In genomic region chr12:79983969-79984629, GRCh38 we compare ENCODE assay signal across 12 cellular contexts. TPM values are rescaled to one million over a fixed set of nuclear protein-coding genes. Genes with fewer than 3 reads are reported as not detected.
DNase-seq lines count a peak whose midpoint lies in the region; ATAC-seq lines count a peak whose summit lies in the region.
"Had no signal": no experiment of that assay in that cellular context is flagged by ENCODE, and none has a peak within 500 bp of the region (broad histone marks: within the 10 kb centered on the region; RNA-seq: fewer than 3 reads in every experiment).

No MANE protein-coding gene starts in this region.

- no peaks in the 10 kb centered on the region for H3K9me3 ChIP-seq in right cardiac atrium (ENCODE audit: control insufficient read depth, low read length)

- H3K27me3 ChIP-seq in right cardiac atrium (ENCODE audit: control insufficient read depth, insufficient read depth) = no peaks in the 10 kb centered on the region

- WGBS in right cardiac atrium = 62% methylated on average over 6 of the region's 6 CpGs

- intact Hi-C loops in right cardiac atrium (cut with DNase I) = no loop called here
- intact Hi-C loops in left ventricle myocardium superior (cut with micrococcal nuclease) = no loop called here

- peaks cover 6% of the 10 kb centered on the region for H3K4me1 ChIP-seq in right cardiac atrium (ENCODE audit: control insufficient read depth, insufficient read depth, low read length)

- H3K4me3 ChIP-seq in right cardiac atrium (ENCODE audit: low read length) = no peak overlapping the region

- H3K27ac ChIP-seq in right cardiac atrium (ENCODE audit: low read length) = no peak overlapping the region

- ATAC-seq in right cardiac atrium = peak; percentile 40 to 98
- no peak for ATAC-seq in left ventricle myocardium superior
- no peak for ATAC-seq in HG03139 (IDR thresholded peaks at IDR 0.05; ENCODE audit: unreplicated experiment)
- ATAC-seq: naive thymus-derived CD4-positive, alpha-beta T cell; stimulated activated memory B cell treated with anti-CD40 and anti-IgM and Interleukin-4, amounts not matched to agents 10 μg/mL and 1 μg/mL and 100 μg/mL, for 72 hours had no signal

- no peak for DNase-seq in right cardiac atrium
- no peak for DNase-seq in left ventricle myocardium superior
- peak; percentile 6 for DNase-seq in UCSD-AML1 (lab: John Stamatoyannopoulos, UW; ENCODE audit: unreplicated experiment)
- peak; percentile 14 for DNase-seq in iPS-NIHi11 (ENCODE audit: low spot score)
- DNase-seq in NAMALWA (ENCODE audit: low spot score) = no peak
- DNase-seq in stimulated activated CD4-positive, alpha-beta T cell treated with anti-CD3 and anti-CD28 coated beads, Interleukin-4, amount 100 ng/mL, for 1 hour = no peak
- DNase-seq in activated T-cell treated with anti-CD3 and anti-CD28 coated beads for 4 hours = no peak
- DNase-seq: Karpas-422; naive thymus-derived CD4-positive, alpha-beta T cell; NCI-H510A treated with DMSO at 0.1 percent for 48 hours had no signal

RNA-seq across cellular contexts. Expression of gene PPP1R12A, which starts 49.2 kb away (rescaled TPM):
- total RNA-seq in right cardiac atrium (10 to 100 TPM; 66.8 to 77.1 (median 73.4) TPM), left ventricle myocardium superior (40.7 TPM)
- polyA plus RNA-seq in right cardiac atrium = 20.2 TPM

Comparison
In these comparisons a context has a peak if more than half of its experiments do, and no peak if none do; other contexts are left out.
1. ATAC-seq: peak in right cardiac atrium (2 of 2); none in left ventricle myocardium superior (single experiment) and HG03139 (single experiment).
2. DNase-seq: peak in UCSD-AML1 (single experiment) and iPS-NIHi11 (single experiment); none in right cardiac atrium (0 of 3), left ventricle myocardium superior (single experiment), NAMALWA (single experiment), stimulated activated CD4-positive, alpha-beta T cell treated with anti-CD3 and anti-CD28 coated beads, Interleukin-4, amount 100 ng/mL, for 1 hour (single experiment) and activated T-cell treated with anti-CD3 and anti-CD28 coated beads for 4 hours (single experiment).